Comparison of ENCODE assay signal across 23 cellular contexts in the genomic region with DNA sequence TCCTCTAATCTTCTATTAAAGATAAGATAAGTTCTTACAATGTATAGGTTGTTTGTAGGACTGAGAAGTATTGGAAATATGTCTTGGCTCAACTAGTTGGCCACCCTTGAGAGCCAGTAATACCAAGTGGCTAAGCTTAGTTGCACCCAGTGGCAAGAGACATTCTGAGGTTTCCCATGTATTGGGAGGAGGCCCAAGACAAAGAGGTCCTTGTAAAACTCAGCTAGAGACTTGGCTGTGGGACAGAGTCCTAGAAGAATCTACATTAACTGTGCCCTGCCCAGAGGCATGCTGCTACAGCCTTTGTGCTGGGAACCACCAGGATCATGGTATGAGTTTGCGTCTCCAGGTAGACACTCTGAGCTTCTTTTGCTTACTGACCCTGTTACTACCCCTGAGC. TPM values are rescaled to one million over a fixed set of nuclear protein-coding genes. Genes with fewer than 3 reads are reported as not detected.
DNase-seq lines count a peak whose midpoint lies in the region; ATAC-seq and TF ChIP-seq lines count a peak whose summit lies in the region.
"Had no signal": no experiment of that assay in that cellular context is flagged by ENCODE, and none has a peak within 500 bp of the region (broad histone marks: within the 10 kb centered on the region; RNA-seq: fewer than 3 reads in every experiment).

No MANE protein-coding gene starts in this region.

- no peak overlapping the region for H3K9ac ChIP-seq in adipocyte (ENCODE audit: low read length)
- H3K9ac ChIP-seq: neural progenitor cell had no signal

- TF ChIP-seq CTCF in progenitor cell of endocrine pancreas (IDR thresholded peaks at IDR 0.05; ENCODE audit: unreplicated experiment) (no peak), mesothelial cell of epicardium (IDR thresholded peaks at IDR 0.05; ENCODE audit: unreplicated experiment) (no peak)

- H3K27me3 Mint-ChIP-seq in progenitor cell of endocrine pancreas (no peaks in the 10 kb centered on the region), mesothelial cell of epicardium (ENCODE audit: low read depth) (no peaks in the 10 kb centered on the region)
- H3K27me3 Mint-ChIP-seq: activated naive CD8-positive, alpha-beta T cell treated with anti-CD3 and anti-CD28 coated beads, Interleukin-2, amount 50 U/mL, for 24 hours had no signal

- H3K9me3 ChIP-seq in adipocyte (ENCODE audit: control insufficient read depth, low read length), result no peaks in the 10 kb centered on the region
- H3K9me3 ChIP-seq: SJCRH30 had no signal

- H3K4me1 ChIP-seq in adipocyte (ENCODE audit: control insufficient read depth, insufficient read depth, low read length), result peaks cover 9% of the 10 kb centered on the region
- H3K4me1 ChIP-seq: neural progenitor cell, SJCRH30 had no signal

- no peaks in the 10 kb centered on the region for H3K36me3 ChIP-seq in adipocyte (ENCODE audit: control insufficient read depth, insufficient read depth, low read length, severe bottlenecking)
- H3K36me3 ChIP-seq: neural progenitor cell, SJCRH30 had no signal

- no peak overlapping the region for H3K4me3 ChIP-seq in adipocyte (ENCODE audit: low read length)
- H3K4me3 ChIP-seq: neural progenitor cell, SJCRH30 had no signal

- H3K4me3 Mint-ChIP-seq in progenitor cell of endocrine pancreas (ENCODE audit: low read depth) (no peak overlapping the region), mesothelial cell of epicardium (no peak overlapping the region)
- H3K4me3 Mint-ChIP-seq: activated CD4-positive, alpha-beta T cell treated with anti-CD3 and anti-CD28 coated beads, Interleukin-2, amount 10 ng/mL, durations not matched to agents 24 days and 14 days; activated naive CD8-positive, alpha-beta T cell treated with anti-CD3 and anti-CD28 coated beads, Interleukin-2, amount 50 U/mL, for 24 hours; neural progenitor cell; T-helper 1 cell treated with Interleukin-12 subunit alpha and Interleukin-12 subunit beta and Interleukin-4 antibody, amounts not matched to agents 30 μg/mL and 1 μg/mL, for 36 hours had no signal

- H3K9me3 Mint-ChIP-seq in progenitor cell of endocrine pancreas (ENCODE audit: low read depth), result no peaks in the 10 kb centered on the region
- H3K9me3 Mint-ChIP-seq in mesothelial cell of epicardium, result no peaks in the 10 kb centered on the region
- H3K9me3 Mint-ChIP-seq: activated CD4-positive, alpha-beta T cell treated with anti-CD3 and anti-CD28 coated beads, Interleukin-2, amount 10 ng/mL, durations not matched to agents 24 days and 14 days; activated naive CD8-positive, alpha-beta T cell treated with anti-CD3 and anti-CD28 coated beads, Interleukin-2, amount 50 U/mL, for 24 hours; neural progenitor cell; T-helper 1 cell treated with Interleukin-12 subunit alpha and Interleukin-12 subunit beta and Interleukin-4 antibody, amounts not matched to agents 30 μg/mL and 1 μg/mL, for 36 hours had no signal

- no peaks in the 10 kb centered on the region for H3K27me3 ChIP-seq in adipocyte (replicated peaks; ENCODE audit: control insufficient read depth, insufficient read depth, low read length)
- H3K27me3 ChIP-seq: neural progenitor cell, SJCRH30 had no signal

- H3K4me1 Mint-ChIP-seq in progenitor cell of endocrine pancreas (ENCODE audit: low read depth), result peaks cover 37% of the 10 kb centered on the region
- H3K4me1 Mint-ChIP-seq in mesothelial cell of epicardium, result peaks cover 12% of the 10 kb centered on the region
- H3K4me1 Mint-ChIP-seq: activated CD4-positive, alpha-beta T cell treated with anti-CD3 and anti-CD28 coated beads, Interleukin-2, amount 10 ng/mL, durations not matched to agents 24 days and 14 days; activated naive CD8-positive, alpha-beta T cell treated with anti-CD3 and anti-CD28 coated beads, Interleukin-2, amount 50 U/mL, for 24 hours; neural progenitor cell had no signal

- ATAC-seq in HG02642 (IDR thresholded peaks at IDR 0.05; ENCODE audit: poor library complexity, unreplicated experiment) (no peak), HG02759 (IDR thresholded peaks at IDR 0.05; ENCODE audit: unreplicated experiment) (no peak)
- ATAC-seq: activated naive CD8-positive, alpha-beta T cell treated with anti-CD3 and anti-CD28 coated beads, Interleukin-2, amount 50 U/mL, for 24 hours had no signal

- DNase-seq in COLO829 (ENCODE audit: low spot score) (peak; percentile 86), adipocyte (ENCODE audit: low read depth) (peak; percentile 7), hypothalamus (lab: John Stamatoyannopoulos, UW) (peak in 27 of 51 donors; percentile 1 to 66 (median 25)), progenitor cell of endocrine pancreas (ENCODE audit: low spot score, unreplicated experiment) (no peak), mesothelial cell of epicardium (ENCODE audit: low spot score in 2 of 2, unreplicated experiment in 2 of 2) (no peak), kidney tubule cell (ENCODE audit: low spot score) (no peak)
- DNase-seq: activated CD4-positive, alpha-beta T cell treated with anti-CD3 and anti-CD28 coated beads, Interleukin-2, amount 10 ng/mL, durations not matched to agents 24 days and 14 days; activated CD8-positive, alpha-beta memory T cell treated with anti-CD3 and anti-CD28 coated beads, Interleukin-2, amount 50 U/mL, for 4 hours; activated effector memory CD4-positive, alpha-beta T cell treated with Interleukin-2 at 50 U/mL for 16 hours; activated naive CD8-positive, alpha-beta T cell treated with anti-CD3 and anti-CD28 coated beads, Interleukin-2, amount 50 U/mL, for 24 hours; dermis blood vessel endothelial cell; GF-D8; kidney glomerular epithelial cell; NCI-H187 treated with DMSO at 0.1 percent for 48 hours; NCI-H226; NCI-H82; OCI-M1; stimulated activated CD8-positive, alpha-beta memory T cell treated with anti-CD3 and anti-CD28 coated beads, Interleukin-4, amount 100 ng/mL, for 48 hours had no signal

- H3K36me3 Mint-ChIP-seq in progenitor cell of endocrine pancreas (ENCODE audit: insufficient read depth), result peaks cover 23% of the 10 kb centered on the region
- H3K36me3 Mint-ChIP-seq in mesothelial cell of epicardium, result no peaks in the 10 kb centered on the region
- H3K36me3 Mint-ChIP-seq: neural progenitor cell had no signal

- H3K27ac Mint-ChIP-seq in progenitor cell of endocrine pancreas, result peak overlapping the region; percentile 74
- no peak overlapping the region for H3K27ac Mint-ChIP-seq in mesothelial cell of epicardium
- H3K27ac Mint-ChIP-seq: activated CD4-positive, alpha-beta T cell treated with anti-CD3 and anti-CD28 coated beads, Interleukin-2, amount 10 ng/mL, durations not matched to agents 24 days and 14 days; activated naive CD8-positive, alpha-beta T cell treated with anti-CD3 and anti-CD28 coated beads, Interleukin-2, amount 50 U/mL, for 24 hours; neural progenitor cell; T-helper 1 cell treated with Interleukin-12 subunit alpha and Interleukin-12 subunit beta and Interleukin-4 antibody, amounts not matched to agents 30 μg/mL and 1 μg/mL, for 36 hours had no signal

RNA-seq across cellular contexts. Expression of gene SLC4A4, which starts 41.9 kb away (rescaled TPM):
- total RNA-seq in progenitor cell of endocrine pancreas (281 and 286 TPM in 2 replicates), mesothelial cell of epicardium (4.9 to 8.3 TPM (median 5.1 TPM) in 3 replicates)

Comparison
In these comparisons a context has a peak if more than half of its experiments do, and no peak if none do; other contexts are left out.
1. DNase-seq: peak in COLO829 (single experiment), adipocyte (single experiment) and hypothalamus (27 of 51); none in progenitor cell of endocrine pancreas (single experiment), mesothelial cell of epicardium (0 of 2) and kidney tubule cell (single experiment).
2. RNA of gene SLC4A4, which starts 41.9 kb away (total RNA-seq): 281 to 286 TPM in progenitor cell of endocrine pancreas; 4.9 to 8.3 TPM in mesothelial cell of epicardium; every median in the first group is over 10 times any median in the second.